23 cellular contexts compared by ENCODE assay signal in genomic region chr6:63537959-63538300, GRCh38.
"Had no signal": no experiment of that assay in that cellular context is flagged by ENCODE, and none has a peak within 500 bp of the region (broad histone marks: within the 10 kb centered on the region; RNA-seq: fewer than 3 reads in every experiment).

No MANE protein-coding gene starts in this region.

- H3K4me3 ChIP-seq: gastrocnemius medialis, neural progenitor cell, prostate gland, right atrium auricular region, skin epidermis, suprapubic skin, transverse colon, vagina had no signal

- H3K4me1 Mint-ChIP-seq: neural progenitor cell; stimulated activated naive CD8-positive, alpha-beta T cell treated with anti-CD3 and anti-CD28 coated beads, Interleukin-15, amount 100 ng/mL, for 72 hours had no signal

- H3K27ac ChIP-seq: gastrocnemius medialis, neural progenitor cell, prostate gland, right atrium auricular region, skin epidermis, suprapubic skin, transverse colon, vagina had no signal

- H3K9me3 ChIP-seq: gastrocnemius medialis, prostate gland, right atrium auricular region, suprapubic skin, transverse colon, vagina had no signal

- DNase-seq: activated CD4-positive, alpha-beta T cell treated with anti-CD3 and anti-CD28 coated beads, Interleukin-2, amount 50 U/mL, for 1 hour; activated CD4-positive, CD25-positive, alpha-beta regulatory T cell treated with anti-CD3 and anti-CD28 coated beads, Interleukin-2, amount 50 U/mL, for 72 hours; activated CD8-positive, alpha-beta memory T cell treated with anti-CD3 and anti-CD28 coated beads, Interleukin-2, amount 50 U/mL, for 4 hours; activated effector memory CD4-positive, alpha-beta T cell treated with Interleukin-2 at 50 U/mL for 16 hours; activated naive CD4-positive, alpha-beta T cell treated with anti-CD3 and anti-CD28 coated beads, Interleukin-2, amount 50 U/mL, for 16 hours; activated T-cell treated with anti-CD3 and anti-CD28 coated beads, Interleukin-2, amount 50 U/mL, for 48 hours; cerebellar nuclear complex; cortex of kidney; gastrocnemius medialis; head of caudate nucleus; left ventricle myocardium superior; mesenchymal stem cell; naive thymus-derived CD4-positive, alpha-beta T cell; stimulated activated naive CD8-positive, alpha-beta T cell treated with anti-CD3 and anti-CD28 coated beads, Interleukin-15, amount 100 ng/mL, for 72 hours; transverse colon had no signal

- ATAC-seq: gastrocnemius medialis; left ventricle myocardium superior; naive thymus-derived CD4-positive, alpha-beta T cell; stimulated activated naive CD8-positive, alpha-beta T cell treated with anti-CD3 and anti-CD28 coated beads, Interleukin-15, amount 100 ng/mL, for 72 hours had no signal

- H3K27me3 ChIP-seq: gastrocnemius medialis, neural progenitor cell, right atrium auricular region, suprapubic skin, transverse colon, vagina had no signal

- H3K36me3 ChIP-seq: gastrocnemius medialis, neural progenitor cell, prostate gland, right atrium auricular region, suprapubic skin, transverse colon, vagina had no signal

- FAIRE-seq: astrocyte, endometrium had no signal

- H3K4me2 ChIP-seq: neural progenitor cell had no signal

- H3K36me3 Mint-ChIP-seq: neural progenitor cell had no signal

- H3K27ac Mint-ChIP-seq: naive thymus-derived CD4-positive, alpha-beta T cell; neural progenitor cell; stimulated activated naive CD8-positive, alpha-beta T cell treated with anti-CD3 and anti-CD28 coated beads, Interleukin-15, amount 100 ng/mL, for 72 hours had no signal

- H3K4me3 Mint-ChIP-seq: naive thymus-derived CD4-positive, alpha-beta T cell; neural progenitor cell; stimulated activated naive CD8-positive, alpha-beta T cell treated with anti-CD3 and anti-CD28 coated beads, Interleukin-15, amount 100 ng/mL, for 72 hours had no signal

- H3K4me1 ChIP-seq: neural progenitor cell, prostate gland, right atrium auricular region, suprapubic skin, transverse colon, vagina had no signal

- H2AFZ ChIP-seq: neural progenitor cell had no signal

- H3K9ac ChIP-seq: neural progenitor cell had no signal

- H3K9me3 Mint-ChIP-seq: neural progenitor cell had no signal
